1 cellular context compared by ENCODE assay signal in genomic region chr6:146980900-146981329, GRCh38.
TF ChIP-seq lines count a peak whose summit lies in the region.

No MANE protein-coding gene starts in this region.

TF ChIP-seq in HepG2, 621 proteins besides CTCF, POLR2A, EP300 and RAD21 (continued from another document and continues in another):
- peak; percentile 68 for TF ChIP-seq HNF4G (IDR thresholded peaks at IDR 0.05; ENCODE audit: borderline replicate concordance, low read depth, low read length)
- TF ChIP-seq HNF4G (CRISPR knock-in tag; IDR thresholded peaks at IDR 0.05; ENCODE audit: borderline replicate concordance, low read depth) = peak; percentile 77; the same call in 1 of the 2 replicates
- no peak for TF ChIP-seq CENPBD1 (CRISPR knock-in tag; IDR thresholded peaks at IDR 0.05; ENCODE audit: borderline replicate concordance, low read depth)
- TF ChIP-seq SP2 (CRISPR knock-in tag; IDR thresholded peaks at IDR 0.05) = no peak
- peak; percentile 78 for TF ChIP-seq ZNF512B (CRISPR knock-in tag; IDR thresholded peaks at IDR 0.05; ENCODE audit: borderline replicate concordance)
- peak; percentile 96 for TF ChIP-seq FOXO1 (CRISPR knock-in tag; IDR thresholded peaks at IDR 0.05)
- TF ChIP-seq HOXD1 (CRISPR knock-in tag; IDR thresholded peaks at IDR 0.05) = peak; percentile 70; the same call in 1 of the 2 replicates
- TF ChIP-seq ZNF788 (CRISPR knock-in tag; IDR thresholded peaks at IDR 0.05; ENCODE audit: borderline replicate concordance) = peak; percentile 75
- TF ChIP-seq TOE1 (CRISPR knock-in tag; IDR thresholded peaks at IDR 0.05) = peak; percentile 74; the same call in 1 of the 2 replicates
- TF ChIP-seq KDM2A (CRISPR knock-in tag; IDR thresholded peaks at IDR 0.05; ENCODE audit: borderline replicate concordance, low read depth) = no peak
- TF ChIP-seq ZFP41 (CRISPR knock-in tag; IDR thresholded peaks at IDR 0.05; ENCODE audit: borderline replicate concordance) = no peak
- TF ChIP-seq ZNF280D (CRISPR knock-in tag; IDR thresholded peaks at IDR 0.05) = peak; percentile 76
- no peak for TF ChIP-seq ZZZ3 (CRISPR knock-in tag; IDR thresholded peaks at IDR 0.05; ENCODE audit: borderline replicate concordance)
- no peak for TF ChIP-seq ZIK1 (CRISPR knock-in tag; IDR thresholded peaks at IDR 0.05; ENCODE audit: borderline replicate concordance, low read depth)
- TF ChIP-seq FOXJ3 (CRISPR knock-in tag; IDR thresholded peaks at IDR 0.05; ENCODE audit: borderline replicate concordance) = peak; percentile 93
- peak; percentile 63; the same call in 1 of the 2 replicates for TF ChIP-seq SKIL (CRISPR knock-in tag; IDR thresholded peaks at IDR 0.05; ENCODE audit: borderline replicate concordance)
- 0 out of 2 replicates have a peak, but pooled peaks have one; percentile 45 for TF ChIP-seq POGK (CRISPR knock-in tag; conservative IDR thresholded peaks at IDR 0.05)
- no peak for TF ChIP-seq KIAA2018 (CRISPR knock-in tag; IDR thresholded peaks at IDR 0.05; ENCODE audit: borderline replicate concordance)
- TF ChIP-seq MLXIP (CRISPR knock-in tag; IDR thresholded peaks at IDR 0.05; ENCODE audit: borderline replicate concordance) = no peak
- TF ChIP-seq AHDC1 (CRISPR knock-in tag; IDR thresholded peaks at IDR 0.05; ENCODE audit: borderline replicate concordance) = peak; percentile 96
